29 cellular contexts compared by ENCODE assay signal in the genomic region with DNA sequence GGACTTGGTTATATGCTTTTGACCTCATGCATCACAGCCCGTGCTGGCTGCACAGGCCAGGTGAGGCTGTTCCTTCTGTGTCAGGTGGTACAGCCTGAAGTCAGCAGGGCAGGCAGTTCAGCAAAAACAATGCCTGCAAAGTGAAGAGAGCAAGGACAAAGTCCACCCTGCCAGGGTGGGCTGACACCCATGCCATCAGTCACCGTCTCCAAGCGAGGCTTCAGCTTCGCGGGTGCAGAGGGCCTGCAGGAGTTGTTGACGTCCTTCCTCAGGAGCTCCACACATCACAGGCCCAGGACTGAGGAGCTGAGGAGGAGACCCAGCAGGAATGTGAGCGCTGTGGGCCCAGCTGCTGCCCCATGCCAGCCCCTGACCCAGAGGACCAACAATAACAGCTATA.
"Had no signal": no experiment of that assay in that cellular context is flagged by ENCODE, and none has a peak within 500 bp of the region (broad histone marks: within the 10 kb centered on the region; RNA-seq: fewer than 3 reads in every experiment).

No MANE protein-coding gene starts in this region.

- H3K27ac Mint-ChIP-seq: activated CD4-positive, alpha-beta memory T cell treated with anti-CD3 and anti-CD28 coated beads, Interleukin-2, amount 10 ng/mL, durations not matched to agents 7 days and 5 days; activated CD4-positive, alpha-beta T cell treated with anti-CD3 and anti-CD28 coated beads, Interleukin-2, amount 10 ng/mL, durations not matched to agents 7 days and 5 days; activated naive CD4-positive, alpha-beta T cell treated with anti-CD3 and anti-CD28 coated beads, Interleukin-2, amount 50 U/mL, for 24 hours; activated naive CD8-positive, alpha-beta T cell treated with anti-CD3 and anti-CD28 coated beads, Interleukin-2, amount 50 U/mL, for 24 hours; activated T-cell treated with anti-CD3 and anti-CD28 coated beads, Interleukin-2, amount 50 U/mL, for 24 hours; effector memory CD8-positive, alpha-beta T cell; stimulated activated naive B cell treated with anti-CD40 and anti-IgM and Interleukin-4, amounts not matched to agents 10 μg/mL and 1 μg/mL and 100 μg/mL, for 72 hours had no signal

- H3K4me3 ChIP-seq: colonic mucosa, esophagus squamous epithelium, skin epidermis, stomach, suprapubic skin, transverse colon, uterus had no signal

- H3K4me1 Mint-ChIP-seq: activated naive CD4-positive, alpha-beta T cell treated with anti-CD3 and anti-CD28 coated beads, Interleukin-2, amount 50 U/mL, for 24 hours; naive B cell; stimulated activated naive B cell treated with anti-CD40 and anti-IgM and Interleukin-4, amounts not matched to agents 10 μg/mL and 1 μg/mL and 100 μg/mL, for 72 hours had no signal

- H3K9me3 ChIP-seq: colonic mucosa, esophagus squamous epithelium, stomach, suprapubic skin, transverse colon, uterus had no signal

- H3K27me3 ChIP-seq: colonic mucosa, esophagus squamous epithelium, stomach, suprapubic skin, transverse colon, uterus had no signal

- H3K27me3 Mint-ChIP-seq: activated naive CD4-positive, alpha-beta T cell treated with anti-CD3 and anti-CD28 coated beads, Interleukin-2, amount 50 U/mL, for 24 hours had no signal

- H3K36me3 ChIP-seq: colonic mucosa, transverse colon, uterus had no signal

- DNase-seq: activated CD4-positive, alpha-beta memory T cell treated with anti-CD3 and anti-CD28 coated beads, Interleukin-2, amount 10 ng/mL, durations not matched to agents 7 days and 5 days; activated CD4-positive, alpha-beta T cell treated with anti-CD3 and anti-CD28 coated beads for 1 hour; activated CD4-positive, alpha-beta T cell treated with anti-CD3 and anti-CD28 coated beads, Interleukin-2, amount 10 ng/mL, durations not matched to agents 7 days and 5 days; activated CD8-positive, alpha-beta memory T cell treated with anti-CD3 and anti-CD28 coated beads, Interleukin-2, amount 50 U/mL, for 48 hours; activated gamma-delta T cell; activated naive CD8-positive, alpha-beta T cell treated with anti-CD3 and anti-CD28 coated beads, Interleukin-2, amount 50 U/mL, for 24 hours; activated T-cell treated with anti-CD3 and anti-CD28 coated beads, Interleukin-2, amount 50 U/mL, for 24 hours; colonic mucosa; effector memory CD8-positive, alpha-beta T cell; esophagus squamous epithelium; foreskin melanocyte; mammary epithelial cell; naive B cell; stimulated activated CD4-positive, alpha-beta T cell treated with anti-CD3 and anti-CD28 coated beads, Interleukin-12 subunit alpha, Interleukin-12 subunit beta, amount 100 ng/mL, for 4 hours; stimulated activated CD4-positive, alpha-beta T cell treated with anti-CD3 and anti-CD28 coated beads, Interleukin-4, amount 100 ng/mL, for 4 hours; stimulated activated CD8-positive, alpha-beta memory T cell treated with anti-CD3 and anti-CD28 coated beads, Interleukin-4, amount 100 ng/mL, for 48 hours; stimulated activated naive B cell treated with anti-CD40 and anti-IgM and Interleukin-4, amounts not matched to agents 10 μg/mL and 1 μg/mL and 100 μg/mL, for 72 hours; stomach; T-helper 2 cell; transverse colon; uterus had no signal

- ATAC-seq: activated naive CD8-positive, alpha-beta T cell treated with anti-CD3 and anti-CD28 coated beads, Interleukin-2, amount 50 U/mL, for 24 hours; effector memory CD8-positive, alpha-beta T cell; sciatic nerve; SK-N-SH treated with all-trans-retinoic acid at 6 μM for 48 hours; stimulated activated naive B cell treated with anti-CD40 and anti-IgM and Interleukin-4, amounts not matched to agents 10 μg/mL and 1 μg/mL and 100 μg/mL, for 72 hours; WTC11 had no signal

- H3K36me3 Mint-ChIP-seq: activated naive CD4-positive, alpha-beta T cell treated with anti-CD3 and anti-CD28 coated beads, Interleukin-2, amount 50 U/mL, for 24 hours; naive B cell; stimulated activated naive B cell treated with anti-CD40 and anti-IgM and Interleukin-4, amounts not matched to agents 10 μg/mL and 1 μg/mL and 100 μg/mL, for 72 hours had no signal

- FAIRE-seq: bronchial epithelial cell had no signal

- H3K4me1 ChIP-seq: colonic mucosa, stomach, suprapubic skin, transverse colon, uterus had no signal

- H3K9me3 Mint-ChIP-seq: activated CD4-positive, alpha-beta memory T cell treated with anti-CD3 and anti-CD28 coated beads, Interleukin-2, amount 10 ng/mL, durations not matched to agents 7 days and 5 days; activated CD4-positive, alpha-beta T cell treated with anti-CD3 and anti-CD28 coated beads, Interleukin-2, amount 10 ng/mL, durations not matched to agents 7 days and 5 days; activated naive CD4-positive, alpha-beta T cell treated with anti-CD3 and anti-CD28 coated beads, Interleukin-2, amount 50 U/mL, for 24 hours; activated naive CD8-positive, alpha-beta T cell treated with anti-CD3 and anti-CD28 coated beads, Interleukin-2, amount 50 U/mL, for 24 hours; activated T-cell treated with anti-CD3 and anti-CD28 coated beads, Interleukin-2, amount 50 U/mL, for 24 hours; effector memory CD8-positive, alpha-beta T cell; naive B cell; neural crest cell; stimulated activated naive B cell treated with anti-CD40 and anti-IgM and Interleukin-4, amounts not matched to agents 10 μg/mL and 1 μg/mL and 100 μg/mL, for 72 hours; WTC11 had no signal

- H3K4me3 Mint-ChIP-seq: activated CD4-positive, alpha-beta memory T cell treated with anti-CD3 and anti-CD28 coated beads, Interleukin-2, amount 10 ng/mL, durations not matched to agents 7 days and 5 days; activated CD4-positive, alpha-beta T cell treated with anti-CD3 and anti-CD28 coated beads, Interleukin-2, amount 10 ng/mL, durations not matched to agents 7 days and 5 days; activated naive CD4-positive, alpha-beta T cell treated with anti-CD3 and anti-CD28 coated beads, Interleukin-2, amount 50 U/mL, for 24 hours; activated naive CD8-positive, alpha-beta T cell treated with anti-CD3 and anti-CD28 coated beads, Interleukin-2, amount 50 U/mL, for 24 hours; activated T-cell treated with anti-CD3 and anti-CD28 coated beads, Interleukin-2, amount 50 U/mL, for 24 hours; effector memory CD8-positive, alpha-beta T cell; naive B cell; stimulated activated naive B cell treated with anti-CD40 and anti-IgM and Interleukin-4, amounts not matched to agents 10 μg/mL and 1 μg/mL and 100 μg/mL, for 72 hours; WTC11 had no signal

- H3K27ac ChIP-seq: colonic mucosa, stomach, suprapubic skin, transverse colon had no signal
